Comparison of ENCODE assay signal across 8 cellular contexts in the genomic region with DNA sequence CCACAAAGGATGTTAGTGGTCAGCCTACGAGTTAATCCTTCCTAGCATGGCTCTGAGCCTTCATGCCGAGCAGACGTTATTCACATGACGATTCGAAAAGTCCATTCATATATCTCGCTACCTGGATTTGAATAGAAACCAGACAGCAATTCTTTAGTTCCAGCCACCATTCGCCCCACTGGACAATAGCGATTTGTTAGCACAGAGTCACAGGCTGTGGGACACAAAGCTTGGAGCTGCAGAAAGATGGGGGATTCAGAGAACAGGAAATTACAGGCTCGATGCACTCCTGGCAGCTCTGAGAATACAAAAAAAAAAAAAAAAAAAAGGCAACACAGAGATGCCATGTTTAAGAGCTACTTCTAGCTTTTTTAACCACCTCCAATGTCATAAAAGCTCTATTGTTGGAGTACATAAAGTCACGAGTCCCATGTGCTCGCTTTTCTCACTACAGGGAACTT.
DNase-seq lines count a peak whose midpoint lies in the region; ATAC-seq and TF ChIP-seq lines count a peak whose summit lies in the region.

No MANE protein-coding gene starts in this region.

- no TSS peak for BruUV-seq in Panc1 (replicated peaks; lab: Mats Ljungman, UMichigan)

- H3K27ac ChIP-seq in Panc1 (ENCODE audit: low read length): peak overlapping the region; percentile 98
- H3K27ac ChIP-seq in lower lobe of right lung: peak overlapping the region; percentile 79
- peak overlapping the region; percentile 89 for H3K27ac ChIP-seq in thymus (ENCODE audit: low read depth)

- H3K36me3 ChIP-seq in Panc1 (ENCODE audit: control insufficient read depth, insufficient read depth, low read length) (no peaks in the 10 kb centered on the region), lower lobe of right lung (no peaks in the 10 kb centered on the region), thymus (ENCODE audit: control insufficient read depth, insufficient read depth) (no peaks in the 10 kb centered on the region)

- H3K4me1 ChIP-seq in Panc1 (ENCODE audit: control insufficient read depth, insufficient read depth, low read length) (peaks cover 43% of the 10 kb centered on the region), lower lobe of right lung (peaks cover 16% of the 10 kb centered on the region), thymus (ENCODE audit: control insufficient read depth, insufficient read depth, low read length) (no peaks in the 10 kb centered on the region)

- POLR2A ChIA-PET in Panc1 (lab: Charles Lee): interaction anchor here (1.0 kb wide), 1 partner anchor 113 kb away, joined by 9 read pairs; no protein-coding TSS in a partner anchor

- H3K4me3 ChIP-seq in Panc1 (ENCODE audit: low read depth in 2 of 2, low read length in 2 of 2): peak overlapping the region; percentile 73 to 77
- peak overlapping the region; percentile 60 for H3K4me3 ChIP-seq in lower lobe of right lung
- peak overlapping the region; percentile 85 for H3K4me3 ChIP-seq in thymus (ENCODE audit: low read length)

- peak overlapping the region; percentile 96 for H3K4me3 Mint-ChIP-seq in HFFc6
- peak overlapping the region; percentile 87 for H3K4me3 Mint-ChIP-seq in chondrocyte (ENCODE audit: unreplicated experiment)

- 2% methylated on average over 11 of the region's 11 CpGs for WGBS in thymus

- CTCF ChIA-PET in Panc1 (lab: Charles Lee): interaction anchor here (1.2 kb wide), 1 partner anchor 43 kb away, joined by 3 read pairs; no protein-coding TSS in a partner anchor

- peaks cover 70% of the 10 kb centered on the region for H3K4me1 Mint-ChIP-seq in HFFc6 (ENCODE audit: low read depth)
- peaks cover 50% of the 10 kb centered on the region for H3K4me1 Mint-ChIP-seq in chondrocyte (ENCODE audit: low read depth)

- H3K27ac Mint-ChIP-seq in HFFc6: peak overlapping the region; percentile 98
- peak overlapping the region; percentile 99 for H3K27ac Mint-ChIP-seq in chondrocyte (ENCODE audit: unreplicated experiment)

- intact Hi-C loops in Panc1 (cut with micrococcal nuclease; ENCODE audit: unreplicated experiment): loop anchor here (5.0 kb wide), 1 partner anchor 38 kb away; no protein-coding TSS in a partner anchor
- intact Hi-C loops in lower lobe of right lung (cut with DNase I): no loop called here

- no peak for TF ChIP-seq CTCF in HFFc6 (IDR thresholded peaks at IDR 0.05)
- no peak for TF ChIP-seq CTCF in Panc1 (IDR thresholded peaks at IDR 0.05)
- no peak for TF ChIP-seq CTCF in chondrocyte (IDR thresholded peaks at IDR 0.05)
- no peak for TF ChIP-seq CTCF in lower lobe of right lung (IDR thresholded peaks at IDR 0.05)
- TF ChIP-seq CTCF in omental fat pad (IDR thresholded peaks at IDR 0.05): no peak

- peak; percentile 51 for DNase-seq in COR-L47 (lab: John Stamatoyannopoulos, UW)
- peak; percentile 9 for DNase-seq in HFFc6
- DNase-seq in Panc1 (ENCODE audit: low read depth, low spot score): no peak
- no peak for DNase-seq in chondrocyte (ENCODE audit: low spot score)
- DNase-seq in lower lobe of right lung: no peak
- DNase-seq in effector CD8-positive, alpha-beta T cell (lab: John Stamatoyannopoulos, UW): no peak
- no peak for DNase-seq in omental fat pad (ENCODE audit: low spot score)

- ATAC-seq in Panc1: 0 out of 2 replicates have a peak, but pooled peaks have one; percentile 13
- no peak for ATAC-seq in lower lobe of right lung
- no peak for ATAC-seq in omental fat pad (ENCODE audit: low FRiP score)

- H3K27me3 Mint-ChIP-seq in HFFc6 (ENCODE audit: insufficient read depth) (peaks cover 6% of the 10 kb centered on the region), chondrocyte (ENCODE audit: low read depth) (no peaks in the 10 kb centered on the region)

- H3K27me3 ChIP-seq in Panc1 (ENCODE audit: control insufficient read depth, insufficient read depth, low read length) (no peaks in the 10 kb centered on the region), lower lobe of right lung (ENCODE audit: low read depth) (no peaks in the 10 kb centered on the region), thymus (ENCODE audit: control insufficient read depth, insufficient read depth) (no peaks in the 10 kb centered on the region)

- no peaks in the 10 kb centered on the region for H3K9me3 Mint-ChIP-seq in HFFc6
- H3K9me3 Mint-ChIP-seq in chondrocyte (ENCODE audit: low read depth): no peaks in the 10 kb centered on the region

- H3K36me3 Mint-ChIP-seq in HFFc6 (ENCODE audit: low read depth) (peaks cover 25% of the 10 kb centered on the region), chondrocyte (ENCODE audit: low read depth) (no peaks in the 10 kb centered on the region)

- H3K9me3 ChIP-seq in Panc1 (ENCODE audit: control insufficient read depth, insufficient read depth, low read depth, low read length) (no peaks in the 10 kb centered on the region), lower lobe of right lung (no peaks in the 10 kb centered on the region), thymus (ENCODE audit: control insufficient read depth) (no peaks in the 10 kb centered on the region)

- in situ Hi-C loops in Panc1 (cut with HindIII; ENCODE audit: low pct_unique_long_range_greater_than_20kb, low sequenced_read_pairs): no loop called here

Comparison
In these comparisons a context has a peak if more than half of its experiments do, and no peak if none do; other contexts are left out.
1. DNase-seq: peak in COR-L47 (single experiment) and HFFc6 (single experiment); none in Panc1 (single experiment), chondrocyte (single experiment), lower lobe of right lung (single experiment), effector CD8-positive, alpha-beta T cell (single experiment) and omental fat pad (single experiment).
2. Peak in every context shown above with its lines, with median percentiles within 50 percentile points of each other: H3K27ac ChIP-seq and H3K4me3 ChIP-seq.